16 cellular contexts compared by ENCODE assay signal in the genomic region with DNA sequence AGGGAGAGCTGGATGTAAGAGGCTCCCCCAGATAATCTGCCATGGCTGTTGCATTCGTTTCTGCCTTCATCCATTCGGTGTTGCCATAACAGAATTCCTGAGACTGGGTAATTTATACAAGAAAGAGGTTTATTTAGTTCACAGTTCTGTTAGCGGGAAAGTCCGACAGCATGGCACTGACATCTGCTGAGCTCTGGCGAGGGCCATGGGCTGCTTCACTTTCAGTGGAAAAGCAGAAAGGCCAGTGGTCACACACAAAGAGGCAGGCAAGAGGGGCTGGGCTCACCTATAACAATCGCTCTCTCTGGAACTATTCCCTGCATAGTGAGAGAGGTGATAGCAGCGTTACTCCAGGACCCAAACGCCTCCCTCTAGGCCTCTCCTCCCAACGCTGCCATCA.
DNase-seq lines count a peak whose midpoint lies in the region; ATAC-seq, FAIRE-seq and TF ChIP-seq lines count a peak whose summit lies in the region.
"Had no signal": no experiment of that assay in that cellular context is flagged by ENCODE, and none has a peak within 500 bp of the region (broad histone marks: within the 10 kb centered on the region; RNA-seq: fewer than 3 reads in every experiment).

No MANE protein-coding gene starts in this region.

- H4K20me1 ChIP-seq in H1 (replicated peaks in 1 of 2; ENCODE audit: control insufficient read depth in 1 of 2, insufficient read depth in 2 of 2, low read length in 2 of 2), result no peaks in the 10 kb centered on the region

- no peak overlapping the region for H4K5ac ChIP-seq in H1 (ENCODE audit: insufficient read length, low read depth, low read length)

- no peak overlapping the region for H3K18ac ChIP-seq in H1 (ENCODE audit: extremely low read depth, low read length)

- H3K4me3 ChIP-seq in RWPE2 (ENCODE audit: severe bottlenecking) (no peak overlapping the region), H1 (ENCODE audit: extremely low read depth in 1 of 4, insufficient read depth in 2 of 4, low read depth in 3 of 4, low read length in 4 of 4) (no peak overlapping the region)

- no peak for ATAC-seq in activated naive CD4-positive, alpha-beta T cell treated with anti-CD3 and anti-CD28 coated beads, Interleukin-2, amount 50 U/mL, for 72 hours
- no peak for ATAC-seq in RWPE2 (ENCODE audit: low read depth)
- ATAC-seq in GM21381 (IDR thresholded peaks at IDR 0.05; ENCODE audit: unreplicated experiment), result no peak
- no peak for ATAC-seq in HG03460 (IDR thresholded peaks at IDR 0.05; ENCODE audit: unreplicated experiment)

- TF ChIP-seq CTCF in RWPE2 (IDR thresholded peaks at IDR 0.05; ENCODE audit: poor library complexity, severe bottlenecking) (no peak), H1 (IDR thresholded peaks at IDR 0.05; ENCODE audit: control extremely low read depth in 1 of 3, insufficient read depth in 1 of 3, low read depth in 1 of 3, low read length in 3 of 3) (no peak)

- no peak for TF ChIP-seq RAD21 in H1 (IDR thresholded peaks at IDR 0.05 in 1 of 2, conservative IDR thresholded peaks at IDR 0.05 in 1 of 2; ENCODE audit: low read depth in 2 of 2, low read length in 2 of 2)

- no peak for DNase-seq in activated naive CD4-positive, alpha-beta T cell treated with anti-CD3 and anti-CD28 coated beads, Interleukin-2, amount 50 U/mL, for 72 hours (ENCODE audit: low spot score in 2 of 2)
- DNase-seq in activated naive CD4-positive, alpha-beta T cell (lab: John Stamatoyannopoulos, UW), result no peak
- no peak for DNase-seq in RWPE2 (ENCODE audit: low spot score)
- no peak for DNase-seq in H1 (ENCODE audit: low read depth in 1 of 2, low spot score in 2 of 2)
- DNase-seq in putamen (ENCODE audit: low spot score), result no peak
- DNase-seq: ACHN, DMS 273 treated with DMSO at 0.1 percent for 48 hours, KG1, NCI-H1092 treated with DMSO at 0.1 percent for 48 hours, NCI-H1694, NCI-H2107, NCI-H226, NCI-H526 had no signal

- H2BK120ac ChIP-seq in H1 (replicated peaks; ENCODE audit: low read depth, low read length), result no peak overlapping the region

- peaks cover 0 to 18% of the 10 kb centered on the region in 2 donors for H3K9me3 Mint-ChIP-seq in activated naive CD4-positive, alpha-beta T cell treated with anti-CD3 and anti-CD28 coated beads, Interleukin-2, amount 50 U/mL, for 72 hours

- H3K56ac ChIP-seq in H1 (replicated peaks; ENCODE audit: insufficient read length, low read depth, low read length), result no peak overlapping the region

- H3K27me3 ChIP-seq in RWPE2 (ENCODE audit: insufficient read depth, poor library complexity, severe bottlenecking) (no peaks in the 10 kb centered on the region), H1 (replicated peaks in 1 of 4; ENCODE audit: control insufficient read depth in 3 of 4, extremely low read depth in 1 of 4, insufficient read depth in 3 of 4, low read length in 3 of 4) (no peaks in the 10 kb centered on the region)

- H4K91ac ChIP-seq in H1 (replicated peaks; ENCODE audit: insufficient read length, low read length), result no peak overlapping the region

- peaks cover 39% of the 10 kb centered on the region for H3K4me1 ChIP-seq in RWPE2 (ENCODE audit: insufficient read depth, poor library complexity, severe bottlenecking)
- peaks cover 0 to 3% (median under 1%) of the 10 kb centered on the region in 4 experiments; a peak in 2 of 7 replicates for H3K4me1 ChIP-seq in H1 (replicated peaks in 1 of 4; ENCODE audit: control insufficient read depth in 3 of 4, insufficient read depth in 4 of 4, low read length in 3 of 4)

- H3K36me3 Mint-ChIP-seq in activated naive CD4-positive, alpha-beta T cell treated with anti-CD3 and anti-CD28 coated beads, Interleukin-2, amount 50 U/mL, for 72 hours, result peaks cover 0 to 6% of the 10 kb centered on the region in 2 donors

- H3K9ac ChIP-seq in H1 (replicated peaks in 1 of 4; ENCODE audit: extremely low read depth in 1 of 4, low read depth in 3 of 4, low read length in 3 of 4), result no peak overlapping the region

- no peak overlapping the region for H3K4ac ChIP-seq in H1 (replicated peaks; ENCODE audit: insufficient read length, low read depth, low read length)

- H3K27ac ChIP-seq in RWPE2 (ENCODE audit: poor library complexity, severe bottlenecking) (peak overlapping the region; percentile 50), H1 (ENCODE audit: low read depth, low read length) (no peak overlapping the region)

- WGBS in H1 (ENCODE audit: extremely low coverage in 1 of 2, insufficient coverage in 1 of 2, insufficient read length in 1 of 2, insufficient replicate concordance in 2 of 2, low coverage in 1 of 2, low lambda C conversion rate in 2 of 2, missing lambda C conversion rate in 1 of 2), 2 experiments, result 89% methylated on average over 9 of the region's 9 CpGs; no CpG with 5 or more reads in 1 of the 2 experiments

- H2BK15ac ChIP-seq in H1 (ENCODE audit: low read length), result no peak overlapping the region

- H2BK5ac ChIP-seq in H1 (ENCODE audit: low read depth, low read length), result no peak overlapping the region

- H3K9me3 ChIP-seq in RWPE2 (ENCODE audit: severe bottlenecking) (no peaks in the 10 kb centered on the region), H1 (ENCODE audit: insufficient read depth in 2 of 2, low read depth in 1 of 2, low read length in 1 of 2) (no peaks in the 10 kb centered on the region)

- no peaks in the 10 kb centered on the region for H3K79me1 ChIP-seq in H1 (ENCODE audit: low read depth, low read length)

- no peak for TF ChIP-seq EP300 in H1 (IDR thresholded peaks at IDR 0.05; ENCODE audit: borderline replicate concordance in 1 of 2, low read depth in 2 of 2, low read length in 2 of 2)

- H3K36me3 ChIP-seq in RWPE2 (ENCODE audit: low read depth) (no peaks in the 10 kb centered on the region), H1 (ENCODE audit: control insufficient read depth in 2 of 4, insufficient read depth in 4 of 4, low read length in 3 of 4) (no peaks in the 10 kb centered on the region)

- no peak overlapping the region for H4K8ac ChIP-seq in H1 (ENCODE audit: extremely low read depth, insufficient read depth, low read length)

- no peaks in the 10 kb centered on the region for H3K79me2 ChIP-seq in H1 (ENCODE audit: control insufficient read depth in 1 of 2, insufficient read depth in 2 of 2, low read length in 2 of 2)

- no peak overlapping the region for H3K23ac ChIP-seq in H1 (ENCODE audit: insufficient read length)

- H2BK12ac ChIP-seq in H1 (ENCODE audit: low read depth, low read length), result no peak overlapping the region

- peak overlapping the region; percentile 70 to 99 for H3K27ac Mint-ChIP-seq in activated naive CD4-positive, alpha-beta T cell treated with anti-CD3 and anti-CD28 coated beads, Interleukin-2, amount 50 U/mL, for 72 hours
- H3K27ac Mint-ChIP-seq: B cell had no signal

- CTCF ChIA-PET in H1 (lab: Charles Lee; ENCODE audit: partially characterized antibody), result no interaction called here

- H3K14ac ChIP-seq in H1 (ENCODE audit: insufficient read length), result no peak overlapping the region

- H2AFZ ChIP-seq in H1 (ENCODE audit: low read length), result no peak overlapping the region

- no peak for TF ChIP-seq POLR2A in H1 (IDR thresholded peaks at IDR 0.05; ENCODE audit: control extremely low read depth in 1 of 2, low read depth in 2 of 2, low read length in 2 of 2)

- no peaks in the 10 kb centered on the region for H3K23me2 ChIP-seq in H1 (ENCODE audit: low read depth, low read length)

- FAIRE-seq in H1 (lab: Jason Lieb, UNC), result no peak

- POLR2A ChIA-PET in H1 (lab: Charles Lee; ENCODE audit: partially characterized antibody), result no interaction called here

- no peak overlapping the region for H2AK5ac ChIP-seq in H1 (ENCODE audit: low read depth, low read length)

- no peak overlapping the region for H2BK20ac ChIP-seq in H1 (ENCODE audit: low read length)

- no peak overlapping the region for H3K4me2 ChIP-seq in H1 (ENCODE audit: insufficient read depth in 1 of 2, low read depth in 2 of 2, low read length in 2 of 2)

TF ChIP-seq in H1, 55 proteins besides CTCF, POLR2A, EP300 and RAD21:
- TF ChIP-seq, protein P1, sequence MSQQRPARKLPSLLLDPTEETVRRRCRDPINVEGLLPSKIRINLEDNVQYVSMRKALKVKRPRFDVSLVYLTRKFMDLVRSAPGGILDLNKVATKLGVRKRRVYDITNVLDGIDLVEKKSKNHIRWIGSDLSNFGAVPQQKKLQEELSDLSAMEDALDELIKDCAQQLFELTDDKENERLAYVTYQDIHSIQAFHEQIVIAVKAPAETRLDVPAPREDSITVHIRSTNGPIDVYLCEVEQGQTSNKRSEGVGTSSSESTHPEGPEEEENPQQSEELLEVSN (IDR thresholded peaks at IDR 0.05), result peak; percentile 89
- TF ChIP-seq ZNF274 (IDR thresholded peaks at IDR 0.05; ENCODE audit: borderline replicate concordance, extremely low read depth, low read length) (no peak), TAF7 (optimal IDR thresholded peaks at IDR 0.05; ENCODE audit: borderline replicate concordance, low read depth, low read length) (no peak), BRCA1 (IDR thresholded peaks at IDR 0.05; ENCODE audit: low read depth, low read length) (no peak), NANOG (IDR thresholded peaks at IDR 0.05; ENCODE audit: insufficient read depth, low read depth, low read length, poor library complexity, severe bottlenecking) (no peak)
- TF ChIP-seq, protein P2, sequence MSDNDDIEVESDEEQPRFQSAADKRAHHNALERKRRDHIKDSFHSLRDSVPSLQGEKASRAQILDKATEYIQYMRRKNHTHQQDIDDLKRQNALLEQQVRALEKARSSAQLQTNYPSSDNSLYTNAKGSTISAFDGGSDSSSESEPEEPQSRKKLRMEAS (IDR thresholded peaks at IDR 0.05), result peak; percentile 66
